In genomic region chr17:47352848-47353247, GRCh38 we compare ENCODE assay signal across 1 cellular context.
TF ChIP-seq lines count a peak whose summit lies in the region.

No MANE protein-coding gene starts in this region.

TF ChIP-seq in WTC11, 78 proteins besides CTCF, POLR2A, EP300 and RAD21 (continued from another document):
- TF ChIP-seq ARID4B (CRISPR knock-in tag; IDR thresholded peaks at IDR 0.05; ENCODE audit: borderline replicate concordance) (no peak), ZNF396 (CRISPR knock-in tag; IDR thresholded peaks at IDR 0.05; ENCODE audit: borderline replicate concordance) (no peak), TCF7 (CRISPR knock-in tag; IDR thresholded peaks at IDR 0.05; ENCODE audit: low read depth) (no peak), GABPB1 (CRISPR knock-in tag; IDR thresholded peaks at IDR 0.05) (no peak), AR (CRISPR knock-in tag; IDR thresholded peaks at IDR 0.05) (no peak)
